1 cellular context compared by ENCODE assay signal in genomic region chr12:101908395-101908794, GRCh38.
TF ChIP-seq lines count a peak whose summit lies in the region.

No MANE protein-coding gene starts in this region.

TF ChIP-seq in GM23338, 12 proteins besides CTCF, POLR2A, EP300 and RAD21:
- TF ChIP-seq ZNF462 (CRISPR knock-in tag; IDR thresholded peaks at IDR 0.05) (no peak), CREB1 (CRISPR knock-in tag; IDR thresholded peaks at IDR 0.05; ENCODE audit: low read depth) (no peak), ZNF331 (CRISPR knock-in tag; IDR thresholded peaks at IDR 0.05; ENCODE audit: low read depth) (no peak), STAT1 (IDR thresholded peaks at IDR 0.05; ENCODE audit: unreplicated experiment) (no peak), EZH2phosphoT487 (IDR thresholded peaks at IDR 0.05; ENCODE audit: unreplicated experiment) (no peak), ZNF114 (CRISPR knock-in tag; IDR thresholded peaks at IDR 0.05) (no peak), REST (IDR thresholded peaks at IDR 0.05; ENCODE audit: unreplicated experiment) (no peak), JUNB (IDR thresholded peaks at IDR 0.05; ENCODE audit: unreplicated experiment) (no peak), NANOG (IDR thresholded peaks at IDR 0.05; ENCODE audit: borderline replicate concordance) (no peak), POLR2AphosphoS5 (IDR thresholded peaks at IDR 0.05; ENCODE audit: low read depth) (no peak), ETS1 (IDR thresholded peaks at IDR 0.05) (no peak), EZH2 (IDR thresholded peaks at IDR 0.05; ENCODE audit: low read depth, unreplicated experiment) (no peak)
